25 cellular contexts compared by ENCODE assay signal in the genomic region with DNA sequence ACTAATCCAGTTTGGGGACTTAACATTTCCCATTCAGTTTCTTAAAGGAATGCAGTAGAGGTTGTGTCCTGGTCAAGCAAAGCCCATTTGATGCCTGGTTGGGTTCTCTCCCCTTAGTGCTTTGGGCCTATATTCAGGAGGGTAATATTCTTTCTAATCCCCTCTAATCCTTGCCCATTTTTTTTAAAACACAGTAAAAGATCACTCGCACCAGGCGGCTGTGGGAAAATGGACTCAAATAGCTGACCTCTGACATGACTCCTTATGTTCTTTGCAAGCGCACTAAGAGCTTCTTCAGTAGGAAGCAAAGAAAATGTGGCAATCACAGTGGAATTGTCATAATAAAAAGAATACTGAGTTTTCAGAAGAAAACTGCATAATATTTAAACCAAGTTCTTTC. TPM values are rescaled to one million over a fixed set of nuclear protein-coding genes. Genes with fewer than 3 reads are reported as not detected.
"Had no signal": no experiment of that assay in that cellular context is flagged by ENCODE, and none has a peak within 500 bp of the region (broad histone marks: within the 10 kb centered on the region; RNA-seq: fewer than 3 reads in every experiment).

No MANE protein-coding gene starts in this region.

- H3K4me1 Mint-ChIP-seq: activated B cell treated with CpG ODN at 0.5 μM for 24 hours; activated naive CD8-positive, alpha-beta T cell treated with anti-CD3 and anti-CD28 coated beads, Interleukin-2, amount 50 U/mL, for 24 hours; central memory CD8-positive, alpha-beta T cell had no signal

- H3K9me3 Mint-ChIP-seq: activated B cell treated with CpG ODN at 0.5 μM for 24 hours; activated CD4-positive, alpha-beta T cell treated with anti-CD3 and anti-CD28 coated beads, Interleukin-2, amount 10 ng/mL, durations not matched to agents 24 days and 14 days; activated naive CD4-positive, alpha-beta T cell treated with anti-CD3 and anti-CD28 coated beads, Interleukin-2, amount 50 U/mL, for 72 hours; activated naive CD8-positive, alpha-beta T cell treated with anti-CD3 and anti-CD28 coated beads, Interleukin-2, amount 50 U/mL, for 24 hours; activated T-cell treated with anti-CD3 and anti-CD28 coated beads, Interleukin-2, amount 50 U/mL, for 4 hours; central memory CD8-positive, alpha-beta T cell had no signal

- H3K27ac Mint-ChIP-seq: activated B cell treated with CpG ODN at 0.5 μM for 24 hours; activated CD4-positive, alpha-beta T cell treated with anti-CD3 and anti-CD28 coated beads, Interleukin-2, amount 10 ng/mL, durations not matched to agents 24 days and 14 days; activated naive CD4-positive, alpha-beta T cell treated with anti-CD3 and anti-CD28 coated beads, Interleukin-2, amount 50 U/mL, for 72 hours; activated naive CD8-positive, alpha-beta T cell treated with anti-CD3 and anti-CD28 coated beads, Interleukin-2, amount 50 U/mL, for 24 hours; T-helper 17 cell had no signal

- ATAC-seq: activated naive CD4-positive, alpha-beta T cell treated with anti-CD3 and anti-CD28 coated beads, Interleukin-2, amount 50 U/mL, for 72 hours; activated naive CD8-positive, alpha-beta T cell treated with anti-CD3 and anti-CD28 coated beads, Interleukin-2, amount 50 U/mL, for 24 hours; activated T-cell treated with anti-CD3 and anti-CD28 coated beads, Interleukin-2, amount 50 U/mL, for 4 hours; body of pancreas; PC-3; T-helper 17 cell had no signal

- H3K27me3 ChIP-seq: ascending aorta, body of pancreas had no signal

- H3K27ac ChIP-seq: ascending aorta, body of pancreas had no signal

- H3K27me3 Mint-ChIP-seq: activated B cell treated with CpG ODN at 0.5 μM for 24 hours; activated CD4-positive, alpha-beta T cell treated with anti-CD3 and anti-CD28 coated beads, Interleukin-2, amount 10 ng/mL, durations not matched to agents 24 days and 14 days; activated naive CD8-positive, alpha-beta T cell treated with anti-CD3 and anti-CD28 coated beads, Interleukin-2, amount 50 U/mL, for 24 hours; central memory CD8-positive, alpha-beta T cell; T-helper 17 cell had no signal

- H3K4me1 ChIP-seq: ascending aorta, body of pancreas had no signal

- H3K4me3 Mint-ChIP-seq: activated B cell treated with CpG ODN at 0.5 μM for 24 hours; activated CD4-positive, alpha-beta T cell treated with anti-CD3 and anti-CD28 coated beads, Interleukin-2, amount 10 ng/mL, durations not matched to agents 24 days and 14 days; activated naive CD8-positive, alpha-beta T cell treated with anti-CD3 and anti-CD28 coated beads, Interleukin-2, amount 50 U/mL, for 24 hours; activated T-cell treated with anti-CD3 and anti-CD28 coated beads, Interleukin-2, amount 50 U/mL, for 4 hours; central memory CD8-positive, alpha-beta T cell; T-helper 17 cell had no signal

- H3K36me3 Mint-ChIP-seq: activated naive CD4-positive, alpha-beta T cell treated with anti-CD3 and anti-CD28 coated beads, Interleukin-2, amount 50 U/mL, for 72 hours had no signal

- H3K4me3 ChIP-seq: ascending aorta, body of pancreas had no signal

- H3K9me3 ChIP-seq: ascending aorta, body of pancreas had no signal

- DNase-seq: activated B cell treated with CpG ODN at 0.5 μM for 24 hours; activated CD4-positive, alpha-beta T cell treated with anti-CD3 and anti-CD28 coated beads for 1 hour; activated CD4-positive, alpha-beta T cell treated with anti-CD3 and anti-CD28 coated beads, Interleukin-2, amount 10 ng/mL, durations not matched to agents 24 days and 14 days; activated CD4-positive, alpha-beta T cell treated with anti-CD3 and anti-CD28 coated beads, Interleukin-2, amount 50 U/mL, for 48 hours; activated CD8-positive, alpha-beta memory T cell treated with anti-CD3 and anti-CD28 coated beads for 24 hours; activated effector memory CD4-positive, alpha-beta T cell treated with anti-CD3 and anti-CD28 coated beads, Interleukin-2, amount 50 U/mL, for 16 hours; activated naive CD4-positive, alpha-beta T cell treated with Interleukin-2 at 50 U/mL for 16 hours; activated naive CD8-positive, alpha-beta T cell treated with anti-CD3 and anti-CD28 coated beads, Interleukin-2, amount 50 U/mL, for 24 hours; activated T-cell treated with anti-CD3 and anti-CD28 coated beads, Interleukin-2, amount 50 U/mL, for 4 hours; amniotic stem cell; body of pancreas; MM.1S; NCI-H1105; NCI-H1436; NCI-H1694 treated with DMSO at 0.1 percent for 48 hours; NCI-H2029 treated with DMSO at 0.1 percent for 48 hours; NCI-H226; NCI-H526; PC-3; SHP77 treated with DMSO at 0.1 percent for 48 hours; T-helper 17 cell; T-helper 9 cell had no signal

RNA-seq across cellular contexts. Expression of a gene that starts 49.9 kb away (rescaled TPM):
- total RNA-seq: activated CD4-positive, alpha-beta T cell treated with anti-CD3 and anti-CD28 coated beads, Interleukin-2, amount 10 ng/mL, durations not matched to agents 24 days and 14 days had no signal
